Comparison of ENCODE assay signal across 1 cellular context in genomic region chr15:74889882-74890768, GRCh38.
TF ChIP-seq lines count a peak whose summit lies in the region.

Gene MPI, plus strand, starts transcription at chr15:74890042. Its CDS starts 32 bp downstream, at chr15:74890074.

TF ChIP-seq in HepG2, 621 proteins besides CTCF, POLR2A, EP300 and RAD21 (continued from another document and continues in another):
- TF ChIP-seq ZNF275 (CRISPR knock-in tag; IDR thresholded peaks at IDR 0.05; ENCODE audit: borderline replicate concordance) (peak; percentile 85; the same call in 1 of the 2 replicates), CHCHD3 (CRISPR knock-in tag; IDR thresholded peaks at IDR 0.05) (no peak; the same call in 1 of the 2 replicates), FOSL1 (CRISPR knock-in tag; IDR thresholded peaks at IDR 0.05; ENCODE audit: borderline replicate concordance) (no peak), ZNF569 (CRISPR knock-in tag; IDR thresholded peaks at IDR 0.05; ENCODE audit: borderline replicate concordance) (peak; percentile 73; the same call in 1 of the 2 replicates), ZNF12 (CRISPR knock-in tag; IDR thresholded peaks at IDR 0.05) (no peak), ATF2 (CRISPR knock-in tag; IDR thresholded peaks at IDR 0.05) (peak; percentile 83; the same call in 1 of the 2 replicates), ELF1 (CRISPR knock-in tag; IDR thresholded peaks at IDR 0.05) (peak; percentile 71), ZNF10 (CRISPR knock-in tag; IDR thresholded peaks at IDR 0.05; ENCODE audit: borderline replicate concordance, low read depth) (no peak), TIGD3 (CRISPR knock-in tag; IDR thresholded peaks at IDR 0.05; ENCODE audit: borderline replicate concordance) (peak; percentile 53; the same call in 1 of the 2 replicates), ZNF557 (CRISPR knock-in tag; IDR thresholded peaks at IDR 0.05) (peak; percentile 52; the same call in 1 of the 2 replicates), KDM6A (CRISPR knock-in tag; IDR thresholded peaks at IDR 0.05; ENCODE audit: low read depth) (no peak), FOXP1 (IDR thresholded peaks at IDR 0.05) (no peak), FOXP1 (CRISPR knock-in tag; IDR thresholded peaks at IDR 0.05) (0 out of 2 replicates have a peak, but pooled peaks have one; percentile 34), SRY (CRISPR knock-in tag; IDR thresholded peaks at IDR 0.05) (peak; percentile 64; the same call in 1 of the 2 replicates), ZNF878 (CRISPR knock-in tag; IDR thresholded peaks at IDR 0.05) (no peak), ZBTB1 (CRISPR knock-in tag; IDR thresholded peaks at IDR 0.05; ENCODE audit: borderline replicate concordance) (no peak), ZKSCAN5 (CRISPR knock-in tag; IDR thresholded peaks at IDR 0.05) (no peak), BCL3 (CRISPR knock-in tag; IDR thresholded peaks at IDR 0.05) (no peak), PCBP1 (IDR thresholded peaks at IDR 0.05; ENCODE audit: borderline replicate concordance, low read depth, low read length) (peak; percentile 88), FOXA3 (CRISPR knock-in tag; IDR thresholded peaks at IDR 0.05) (no peak; the same call in 1 of the 2 replicates), NFE2L2 (IDR thresholded peaks at IDR 0.05; ENCODE audit: low read length) (no peak), ISL2 (CRISPR knock-in tag; IDR thresholded peaks at IDR 0.05) (peak; percentile 74; the same call in 1 of the 2 replicates), ZNF772 (CRISPR knock-in tag; IDR thresholded peaks at IDR 0.05) (peak; percentile 91), MAF1 (CRISPR knock-in tag; IDR thresholded peaks at IDR 0.05; ENCODE audit: borderline replicate concordance) (peak; percentile 88; the same call in 1 of the 2 replicates), DNMT3B (CRISPR knock-in tag; conservative IDR thresholded peaks at IDR 0.05) (no peak), NKX3-1 (CRISPR knock-in tag; IDR thresholded peaks at IDR 0.05) (peak; percentile 73; the same call in 1 of the 2 replicates), HDAC1 (CRISPR knock-in tag; IDR thresholded peaks at IDR 0.05) (peak; percentile 89), ZNF879 (CRISPR knock-in tag; IDR thresholded peaks at IDR 0.05) (0 out of 2 replicates have a peak, but pooled peaks have one; percentile 40), NBN (conservative IDR thresholded peaks at IDR 0.05) (no peak), MIER3 (CRISPR knock-in tag; IDR thresholded peaks at IDR 0.05; ENCODE audit: borderline replicate concordance) (peak; percentile 40; the same call in 1 of the 2 replicates)
- TF ChIP-seq, protein P1, sequence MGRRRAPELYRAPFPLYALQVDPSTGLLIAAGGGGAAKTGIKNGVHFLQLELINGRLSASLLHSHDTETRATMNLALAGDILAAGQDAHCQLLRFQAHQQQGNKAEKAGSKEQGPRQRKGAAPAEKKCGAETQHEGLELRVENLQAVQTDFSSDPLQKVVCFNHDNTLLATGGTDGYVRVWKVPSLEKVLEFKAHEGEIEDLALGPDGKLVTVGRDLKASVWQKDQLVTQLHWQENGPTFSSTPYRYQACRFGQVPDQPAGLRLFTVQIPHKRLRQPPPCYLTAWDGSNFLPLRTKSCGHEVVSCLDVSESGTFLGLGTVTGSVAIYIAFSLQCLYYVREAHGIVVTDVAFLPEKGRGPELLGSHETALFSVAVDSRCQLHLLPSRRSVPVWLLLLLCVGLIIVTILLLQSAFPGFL (CRISPR knock-in tag; IDR thresholded peaks at IDR 0.05): no peak
- TF ChIP-seq, protein P2, sequence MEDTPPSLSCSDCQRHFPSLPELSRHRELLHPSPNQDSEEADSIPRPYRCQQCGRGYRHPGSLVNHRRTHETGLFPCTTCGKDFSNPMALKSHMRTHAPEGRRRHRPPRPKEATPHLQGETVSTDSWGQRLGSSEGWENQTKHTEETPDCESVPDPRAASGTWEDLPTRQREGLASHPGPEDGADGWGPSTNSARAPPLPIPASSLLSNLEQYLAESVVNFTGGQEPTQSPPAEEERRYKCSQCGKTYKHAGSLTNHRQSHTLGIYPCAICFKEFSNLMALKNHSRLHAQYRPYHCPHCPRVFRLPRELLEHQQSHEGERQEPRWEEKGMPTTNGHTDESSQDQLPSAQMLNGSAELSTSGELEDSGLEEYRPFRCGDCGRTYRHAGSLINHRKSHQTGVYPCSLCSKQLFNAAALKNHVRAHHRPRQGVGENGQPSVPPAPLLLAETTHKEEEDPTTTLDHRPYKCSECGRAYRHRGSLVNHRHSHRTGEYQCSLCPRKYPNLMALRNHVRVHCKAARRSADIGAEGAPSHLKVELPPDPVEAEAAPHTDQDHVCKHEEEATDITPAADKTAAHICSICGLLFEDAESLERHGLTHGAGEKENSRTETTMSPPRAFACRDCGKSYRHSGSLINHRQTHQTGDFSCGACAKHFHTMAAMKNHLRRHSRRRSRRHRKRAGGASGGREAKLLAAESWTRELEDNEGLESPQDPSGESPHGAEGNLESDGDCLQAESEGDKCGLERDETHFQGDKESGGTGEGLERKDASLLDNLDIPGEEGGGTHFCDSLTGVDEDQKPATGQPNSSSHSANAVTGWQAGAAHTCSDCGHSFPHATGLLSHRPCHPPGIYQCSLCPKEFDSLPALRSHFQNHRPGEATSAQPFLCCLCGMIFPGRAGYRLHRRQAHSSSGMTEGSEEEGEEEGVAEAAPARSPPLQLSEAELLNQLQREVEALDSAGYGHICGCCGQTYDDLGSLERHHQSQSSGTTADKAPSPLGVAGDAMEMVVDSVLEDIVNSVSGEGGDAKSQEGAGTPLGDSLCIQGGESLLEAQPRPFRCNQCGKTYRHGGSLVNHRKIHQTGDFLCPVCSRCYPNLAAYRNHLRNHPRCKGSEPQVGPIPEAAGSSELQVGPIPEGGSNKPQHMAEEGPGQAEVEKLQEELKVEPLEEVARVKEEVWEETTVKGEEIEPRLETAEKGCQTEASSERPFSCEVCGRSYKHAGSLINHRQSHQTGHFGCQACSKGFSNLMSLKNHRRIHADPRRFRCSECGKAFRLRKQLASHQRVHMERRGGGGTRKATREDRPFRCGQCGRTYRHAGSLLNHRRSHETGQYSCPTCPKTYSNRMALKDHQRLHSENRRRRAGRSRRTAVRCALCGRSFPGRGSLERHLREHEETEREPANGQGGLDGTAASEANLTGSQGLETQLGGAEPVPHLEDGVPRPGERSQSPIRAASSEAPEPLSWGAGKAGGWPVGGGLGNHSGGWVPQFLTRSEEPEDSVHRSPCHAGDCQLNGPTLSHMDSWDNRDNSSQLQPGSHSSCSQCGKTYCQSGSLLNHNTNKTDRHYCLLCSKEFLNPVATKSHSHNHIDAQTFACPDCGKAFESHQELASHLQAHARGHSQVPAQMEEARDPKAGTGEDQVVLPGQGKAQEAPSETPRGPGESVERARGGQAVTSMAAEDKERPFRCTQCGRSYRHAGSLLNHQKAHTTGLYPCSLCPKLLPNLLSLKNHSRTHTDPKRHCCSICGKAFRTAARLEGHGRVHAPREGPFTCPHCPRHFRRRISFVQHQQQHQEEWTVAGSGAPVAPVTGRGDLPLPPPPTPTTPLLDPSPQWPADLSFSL (CRISPR knock-in tag; IDR thresholded peaks at IDR 0.05): no peak
- TF ChIP-seq, protein P3, sequence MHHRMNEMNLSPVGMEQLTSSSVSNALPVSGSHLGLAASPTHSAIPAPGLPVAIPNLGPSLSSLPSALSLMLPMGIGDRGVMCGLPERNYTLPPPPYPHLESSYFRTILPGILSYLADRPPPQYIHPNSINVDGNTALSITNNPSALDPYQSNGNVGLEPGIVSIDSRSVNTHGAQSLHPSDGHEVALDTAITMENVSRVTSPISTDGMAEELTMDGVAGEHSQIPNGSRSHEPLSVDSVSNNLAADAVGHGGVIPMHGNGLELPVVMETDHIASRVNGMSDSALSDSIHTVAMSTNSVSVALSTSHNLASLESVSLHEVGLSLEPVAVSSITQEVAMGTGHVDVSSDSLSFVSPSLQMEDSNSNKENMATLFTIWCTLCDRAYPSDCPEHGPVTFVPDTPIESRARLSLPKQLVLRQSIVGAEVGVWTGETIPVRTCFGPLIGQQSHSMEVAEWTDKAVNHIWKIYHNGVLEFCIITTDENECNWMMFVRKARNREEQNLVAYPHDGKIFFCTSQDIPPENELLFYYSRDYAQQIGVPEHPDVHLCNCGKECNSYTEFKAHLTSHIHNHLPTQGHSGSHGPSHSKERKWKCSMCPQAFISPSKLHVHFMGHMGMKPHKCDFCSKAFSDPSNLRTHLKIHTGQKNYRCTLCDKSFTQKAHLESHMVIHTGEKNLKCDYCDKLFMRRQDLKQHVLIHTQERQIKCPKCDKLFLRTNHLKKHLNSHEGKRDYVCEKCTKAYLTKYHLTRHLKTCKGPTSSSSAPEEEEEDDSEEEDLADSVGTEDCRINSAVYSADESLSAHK (CRISPR knock-in tag; IDR thresholded peaks at IDR 0.05; ENCODE audit: borderline replicate concordance): no peak
- TF ChIP-seq, protein P4, sequence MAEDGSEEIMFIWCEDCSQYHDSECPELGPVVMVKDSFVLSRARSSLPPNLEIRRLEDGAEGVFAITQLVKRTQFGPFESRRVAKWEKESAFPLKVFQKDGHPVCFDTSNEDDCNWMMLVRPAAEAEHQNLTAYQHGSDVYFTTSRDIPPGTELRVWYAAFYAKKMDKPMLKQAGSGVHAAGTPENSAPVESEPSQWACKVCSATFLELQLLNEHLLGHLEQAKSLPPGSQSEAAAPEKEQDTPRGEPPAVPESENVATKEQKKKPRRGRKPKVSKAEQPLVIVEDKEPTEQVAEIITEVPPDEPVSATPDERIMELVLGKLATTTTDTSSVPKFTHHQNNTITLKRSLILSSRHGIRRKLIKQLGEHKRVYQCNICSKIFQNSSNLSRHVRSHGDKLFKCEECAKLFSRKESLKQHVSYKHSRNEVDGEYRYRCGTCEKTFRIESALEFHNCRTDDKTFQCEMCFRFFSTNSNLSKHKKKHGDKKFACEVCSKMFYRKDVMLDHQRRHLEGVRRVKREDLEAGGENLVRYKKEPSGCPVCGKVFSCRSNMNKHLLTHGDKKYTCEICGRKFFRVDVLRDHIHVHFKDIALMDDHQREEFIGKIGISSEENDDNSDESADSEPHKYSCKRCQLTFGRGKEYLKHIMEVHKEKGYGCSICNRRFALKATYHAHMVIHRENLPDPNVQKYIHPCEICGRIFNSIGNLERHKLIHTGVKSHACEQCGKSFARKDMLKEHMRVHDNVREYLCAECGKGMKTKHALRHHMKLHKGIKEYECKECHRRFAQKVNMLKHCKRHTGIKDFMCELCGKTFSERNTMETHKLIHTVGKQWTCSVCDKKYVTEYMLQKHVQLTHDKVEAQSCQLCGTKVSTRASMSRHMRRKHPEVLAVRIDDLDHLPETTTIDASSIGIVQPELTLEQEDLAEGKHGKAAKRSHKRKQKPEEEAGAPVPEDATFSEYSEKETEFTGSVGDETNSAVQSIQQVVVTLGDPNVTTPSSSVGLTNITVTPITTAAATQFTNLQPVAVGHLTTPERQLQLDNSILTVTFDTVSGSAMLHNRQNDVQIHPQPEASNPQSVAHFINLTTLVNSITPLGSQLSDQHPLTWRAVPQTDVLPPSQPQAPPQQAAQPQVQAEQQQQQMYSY (CRISPR knock-in tag; IDR thresholded peaks at IDR 0.05): peak; percentile 39; the same call in 1 of the 2 replicates
- TF ChIP-seq, protein P5, sequence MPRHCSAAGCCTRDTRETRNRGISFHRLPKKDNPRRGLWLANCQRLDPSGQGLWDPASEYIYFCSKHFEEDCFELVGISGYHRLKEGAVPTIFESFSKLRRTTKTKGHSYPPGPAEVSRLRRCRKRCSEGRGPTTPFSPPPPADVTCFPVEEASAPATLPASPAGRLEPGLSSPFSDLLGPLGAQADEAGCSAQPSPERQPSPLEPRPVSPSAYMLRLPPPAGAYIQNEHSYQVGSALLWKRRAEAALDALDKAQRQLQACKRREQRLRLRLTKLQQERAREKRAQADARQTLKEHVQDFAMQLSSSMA (CRISPR knock-in tag; IDR thresholded peaks at IDR 0.05): no peak
- TF ChIP-seq, protein P6, sequence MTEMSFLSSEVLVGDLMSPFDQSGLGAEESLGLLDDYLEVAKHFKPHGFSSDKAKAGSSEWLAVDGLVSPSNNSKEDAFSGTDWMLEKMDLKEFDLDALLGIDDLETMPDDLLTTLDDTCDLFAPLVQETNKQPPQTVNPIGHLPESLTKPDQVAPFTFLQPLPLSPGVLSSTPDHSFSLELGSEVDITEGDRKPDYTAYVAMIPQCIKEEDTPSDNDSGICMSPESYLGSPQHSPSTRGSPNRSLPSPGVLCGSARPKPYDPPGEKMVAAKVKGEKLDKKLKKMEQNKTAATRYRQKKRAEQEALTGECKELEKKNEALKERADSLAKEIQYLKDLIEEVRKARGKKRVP (CRISPR knock-in tag; IDR thresholded peaks at IDR 0.05): peak in 1 of 2 experiments; percentile 50; a peak in 2 of 4 replicates
